3 cellular contexts compared by ENCODE assay signal in the genomic region with DNA sequence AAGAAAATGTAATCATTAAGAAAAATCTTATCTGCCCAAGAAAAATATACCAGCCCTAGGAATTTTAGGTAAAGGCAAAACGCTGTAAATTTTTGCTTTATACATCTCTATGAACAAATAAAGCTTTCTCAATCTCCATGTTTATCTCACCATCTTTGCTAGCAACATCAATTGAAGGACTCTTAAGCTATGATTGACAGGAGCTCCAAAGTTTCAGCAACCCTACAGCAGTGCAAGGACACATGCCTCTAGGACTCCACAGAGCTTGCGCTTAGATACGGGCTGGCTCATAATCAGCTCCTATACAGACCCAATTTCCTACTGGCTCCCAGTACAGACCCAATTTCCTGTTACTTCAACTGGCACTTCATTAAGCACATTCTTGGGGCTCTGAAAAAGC.
TF ChIP-seq lines count a peak whose summit lies in the region.

No MANE protein-coding gene starts in this region.

TF ChIP-seq in HepG2, 621 proteins besides CTCF, POLR2A, EP300 and RAD21 (continues in another document):
- TF ChIP-seq, protein P1, sequence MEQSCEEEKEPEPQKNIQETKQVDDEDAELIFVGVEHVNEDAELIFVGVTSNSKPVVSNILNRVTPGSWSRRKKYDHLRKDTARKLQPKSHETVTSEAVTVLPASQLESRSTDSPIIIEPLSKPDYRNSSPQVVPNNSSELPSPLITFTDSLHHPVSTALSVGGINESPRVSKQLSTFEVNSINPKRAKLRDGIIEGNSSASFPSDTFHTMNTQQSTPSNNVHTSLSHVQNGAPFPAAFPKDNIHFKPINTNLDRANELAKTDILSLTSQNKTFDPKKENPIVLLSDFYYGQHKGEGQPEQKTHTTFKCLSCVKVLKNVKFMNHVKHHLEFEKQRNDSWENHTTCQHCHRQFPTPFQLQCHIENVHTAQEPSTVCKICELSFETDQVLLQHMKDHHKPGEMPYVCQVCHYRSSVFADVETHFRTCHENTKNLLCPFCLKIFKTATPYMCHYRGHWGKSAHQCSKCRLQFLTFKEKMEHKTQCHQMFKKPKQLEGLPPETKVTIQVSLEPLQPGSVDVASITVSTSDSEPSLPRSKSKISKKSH (CRISPR knock-in tag; IDR thresholded peaks at IDR 0.05; ENCODE audit: borderline replicate concordance): no peak
- no peak for TF ChIP-seq ATF1 (CRISPR knock-in tag; IDR thresholded peaks at IDR 0.05)
- TF ChIP-seq, protein P2, sequence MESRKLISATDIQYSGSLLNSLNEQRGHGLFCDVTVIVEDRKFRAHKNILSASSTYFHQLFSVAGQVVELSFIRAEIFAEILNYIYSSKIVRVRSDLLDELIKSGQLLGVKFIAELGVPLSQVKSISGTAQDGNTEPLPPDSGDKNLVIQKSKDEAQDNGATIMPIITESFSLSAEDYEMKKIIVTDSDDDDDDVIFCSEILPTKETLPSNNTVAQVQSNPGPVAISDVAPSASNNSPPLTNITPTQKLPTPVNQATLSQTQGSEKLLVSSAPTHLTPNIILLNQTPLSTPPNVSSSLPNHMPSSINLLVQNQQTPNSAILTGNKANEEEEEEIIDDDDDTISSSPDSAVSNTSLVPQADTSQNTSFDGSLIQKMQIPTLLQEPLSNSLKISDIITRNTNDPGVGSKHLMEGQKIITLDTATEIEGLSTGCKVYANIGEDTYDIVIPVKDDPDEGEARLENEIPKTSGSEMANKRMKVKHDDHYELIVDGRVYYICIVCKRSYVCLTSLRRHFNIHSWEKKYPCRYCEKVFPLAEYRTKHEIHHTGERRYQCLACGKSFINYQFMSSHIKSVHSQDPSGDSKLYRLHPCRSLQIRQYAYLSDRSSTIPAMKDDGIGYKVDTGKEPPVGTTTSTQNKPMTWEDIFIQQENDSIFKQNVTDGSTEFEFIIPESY (CRISPR knock-in tag; IDR thresholded peaks at IDR 0.05): peak; percentile 11; the same call in 1 of the 2 replicates
- TF ChIP-seq, protein P3, sequence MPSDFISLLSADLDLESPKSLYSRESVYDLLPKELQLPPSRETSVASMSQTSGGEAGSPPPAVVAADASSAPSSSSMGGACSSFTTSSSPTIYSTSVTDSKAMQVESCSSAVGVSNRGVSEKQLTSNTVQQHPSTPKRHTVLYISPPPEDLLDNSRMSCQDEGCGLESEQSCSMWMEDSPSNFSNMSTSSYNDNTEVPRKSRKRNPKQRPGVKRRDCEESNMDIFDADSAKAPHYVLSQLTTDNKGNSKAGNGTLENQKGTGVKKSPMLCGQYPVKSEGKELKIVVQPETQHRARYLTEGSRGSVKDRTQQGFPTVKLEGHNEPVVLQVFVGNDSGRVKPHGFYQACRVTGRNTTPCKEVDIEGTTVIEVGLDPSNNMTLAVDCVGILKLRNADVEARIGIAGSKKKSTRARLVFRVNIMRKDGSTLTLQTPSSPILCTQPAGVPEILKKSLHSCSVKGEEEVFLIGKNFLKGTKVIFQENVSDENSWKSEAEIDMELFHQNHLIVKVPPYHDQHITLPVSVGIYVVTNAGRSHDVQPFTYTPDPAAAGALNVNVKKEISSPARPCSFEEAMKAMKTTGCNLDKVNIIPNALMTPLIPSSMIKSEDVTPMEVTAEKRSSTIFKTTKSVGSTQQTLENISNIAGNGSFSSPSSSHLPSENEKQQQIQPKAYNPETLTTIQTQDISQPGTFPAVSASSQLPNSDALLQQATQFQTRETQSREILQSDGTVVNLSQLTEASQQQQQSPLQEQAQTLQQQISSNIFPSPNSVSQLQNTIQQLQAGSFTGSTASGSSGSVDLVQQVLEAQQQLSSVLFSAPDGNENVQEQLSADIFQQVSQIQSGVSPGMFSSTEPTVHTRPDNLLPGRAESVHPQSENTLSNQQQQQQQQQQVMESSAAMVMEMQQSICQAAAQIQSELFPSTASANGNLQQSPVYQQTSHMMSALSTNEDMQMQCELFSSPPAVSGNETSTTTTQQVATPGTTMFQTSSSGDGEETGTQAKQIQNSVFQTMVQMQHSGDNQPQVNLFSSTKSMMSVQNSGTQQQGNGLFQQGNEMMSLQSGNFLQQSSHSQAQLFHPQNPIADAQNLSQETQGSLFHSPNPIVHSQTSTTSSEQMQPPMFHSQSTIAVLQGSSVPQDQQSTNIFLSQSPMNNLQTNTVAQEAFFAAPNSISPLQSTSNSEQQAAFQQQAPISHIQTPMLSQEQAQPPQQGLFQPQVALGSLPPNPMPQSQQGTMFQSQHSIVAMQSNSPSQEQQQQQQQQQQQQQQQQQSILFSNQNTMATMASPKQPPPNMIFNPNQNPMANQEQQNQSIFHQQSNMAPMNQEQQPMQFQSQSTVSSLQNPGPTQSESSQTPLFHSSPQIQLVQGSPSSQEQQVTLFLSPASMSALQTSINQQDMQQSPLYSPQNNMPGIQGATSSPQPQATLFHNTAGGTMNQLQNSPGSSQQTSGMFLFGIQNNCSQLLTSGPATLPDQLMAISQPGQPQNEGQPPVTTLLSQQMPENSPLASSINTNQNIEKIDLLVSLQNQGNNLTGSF (CRISPR knock-in tag; IDR thresholded peaks at IDR 0.05): no peak

TF ChIP-seq in HEK293T, 16 proteins besides CTCF, POLR2A, EP300 and RAD21:
- TF ChIP-seq, protein P4, sequence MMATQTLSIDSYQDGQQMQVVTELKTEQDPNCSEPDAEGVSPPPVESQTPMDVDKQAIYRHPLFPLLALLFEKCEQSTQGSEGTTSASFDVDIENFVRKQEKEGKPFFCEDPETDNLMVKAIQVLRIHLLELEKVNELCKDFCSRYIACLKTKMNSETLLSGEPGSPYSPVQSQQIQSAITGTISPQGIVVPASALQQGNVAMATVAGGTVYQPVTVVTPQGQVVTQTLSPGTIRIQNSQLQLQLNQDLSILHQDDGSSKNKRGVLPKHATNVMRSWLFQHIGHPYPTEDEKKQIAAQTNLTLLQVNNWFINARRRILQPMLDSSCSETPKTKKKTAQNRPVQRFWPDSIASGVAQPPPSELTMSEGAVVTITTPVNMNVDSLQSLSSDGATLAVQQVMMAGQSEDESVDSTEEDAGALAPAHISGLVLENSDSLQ (IDR thresholded peaks at IDR 0.05): peak; percentile 52
- TF ChIP-seq FOXM1 (IDR thresholded peaks at IDR 0.05; ENCODE audit: borderline replicate concordance) (no peak), FOXK2 (IDR thresholded peaks at IDR 0.05) (no peak), NFRKB (IDR thresholded peaks at IDR 0.05) (no peak), BHLHE40 (IDR thresholded peaks at IDR 0.05; ENCODE audit: borderline replicate concordance) (no peak), CTBP1 (IDR thresholded peaks at IDR 0.05; ENCODE audit: borderline replicate concordance) (no peak), L3MBTL2 (conservative IDR thresholded peaks at IDR 0.05) (no peak), LEF1 (IDR thresholded peaks at IDR 0.05; ENCODE audit: borderline replicate concordance) (no peak)

TF ChIP-seq in GM12878, 131 proteins besides CTCF, POLR2A, EP300 and RAD21:
- TF ChIP-seq MTA2 (IDR thresholded peaks at IDR 0.05; ENCODE audit: low read depth): no peak
- TF ChIP-seq JUND (IDR thresholded peaks at IDR 0.05; ENCODE audit: low read depth, low read length): no peak
- TF ChIP-seq ZNF217 (IDR thresholded peaks at IDR 0.05): no peak
- TF ChIP-seq, protein P5, sequence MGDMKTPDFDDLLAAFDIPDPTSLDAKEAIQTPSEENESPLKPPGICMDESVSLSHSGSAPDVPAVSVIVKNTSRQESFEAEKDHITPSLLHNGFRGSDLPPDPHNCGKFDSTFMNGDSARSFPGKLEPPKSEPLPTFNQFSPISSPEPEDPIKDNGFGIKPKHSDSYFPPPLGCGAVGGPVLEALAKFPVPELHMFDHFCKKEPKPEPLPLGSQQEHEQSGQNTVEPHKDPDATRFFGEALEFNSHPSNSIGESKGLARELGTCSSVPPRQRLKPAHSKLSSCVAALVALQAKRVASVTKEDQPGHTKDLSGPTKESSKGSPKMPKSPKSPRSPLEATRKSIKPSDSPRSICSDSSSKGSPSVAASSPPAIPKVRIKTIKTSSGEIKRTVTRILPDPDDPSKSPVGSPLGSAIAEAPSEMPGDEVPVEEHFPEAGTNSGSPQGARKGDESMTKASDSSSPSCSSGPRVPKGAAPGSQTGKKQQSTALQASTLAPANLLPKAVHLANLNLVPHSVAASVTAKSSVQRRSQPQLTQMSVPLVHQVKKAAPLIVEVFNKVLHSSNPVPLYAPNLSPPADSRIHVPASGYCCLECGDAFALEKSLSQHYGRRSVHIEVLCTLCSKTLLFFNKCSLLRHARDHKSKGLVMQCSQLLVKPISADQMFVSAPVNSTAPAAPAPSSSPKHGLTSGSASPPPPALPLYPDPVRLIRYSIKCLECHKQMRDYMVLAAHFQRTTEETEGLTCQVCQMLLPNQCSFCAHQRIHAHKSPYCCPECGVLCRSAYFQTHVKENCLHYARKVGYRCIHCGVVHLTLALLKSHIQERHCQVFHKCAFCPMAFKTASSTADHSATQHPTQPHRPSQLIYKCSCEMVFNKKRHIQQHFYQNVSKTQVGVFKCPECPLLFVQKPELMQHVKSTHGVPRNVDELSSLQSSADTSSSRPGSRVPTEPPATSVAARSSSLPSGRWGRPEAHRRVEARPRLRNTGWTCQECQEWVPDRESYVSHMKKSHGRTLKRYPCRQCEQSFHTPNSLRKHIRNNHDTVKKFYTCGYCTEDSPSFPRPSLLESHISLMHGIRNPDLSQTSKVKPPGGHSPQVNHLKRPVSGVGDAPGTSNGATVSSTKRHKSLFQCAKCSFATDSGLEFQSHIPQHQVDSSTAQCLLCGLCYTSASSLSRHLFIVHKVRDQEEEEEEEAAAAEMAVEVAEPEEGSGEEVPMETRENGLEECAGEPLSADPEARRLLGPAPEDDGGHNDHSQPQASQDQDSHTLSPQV (IDR thresholded peaks at IDR 0.05): no peak
- no peak for TF ChIP-seq ZNF622 (IDR thresholded peaks at IDR 0.05)
- no peak for TF ChIP-seq ZBED1 (IDR thresholded peaks at IDR 0.05; ENCODE audit: borderline replicate concordance)
- TF ChIP-seq POLR2AphosphoS2 (IDR thresholded peaks at IDR 0.05; ENCODE audit: low read depth, low read length): no peak
- TF ChIP-seq, protein P6, sequence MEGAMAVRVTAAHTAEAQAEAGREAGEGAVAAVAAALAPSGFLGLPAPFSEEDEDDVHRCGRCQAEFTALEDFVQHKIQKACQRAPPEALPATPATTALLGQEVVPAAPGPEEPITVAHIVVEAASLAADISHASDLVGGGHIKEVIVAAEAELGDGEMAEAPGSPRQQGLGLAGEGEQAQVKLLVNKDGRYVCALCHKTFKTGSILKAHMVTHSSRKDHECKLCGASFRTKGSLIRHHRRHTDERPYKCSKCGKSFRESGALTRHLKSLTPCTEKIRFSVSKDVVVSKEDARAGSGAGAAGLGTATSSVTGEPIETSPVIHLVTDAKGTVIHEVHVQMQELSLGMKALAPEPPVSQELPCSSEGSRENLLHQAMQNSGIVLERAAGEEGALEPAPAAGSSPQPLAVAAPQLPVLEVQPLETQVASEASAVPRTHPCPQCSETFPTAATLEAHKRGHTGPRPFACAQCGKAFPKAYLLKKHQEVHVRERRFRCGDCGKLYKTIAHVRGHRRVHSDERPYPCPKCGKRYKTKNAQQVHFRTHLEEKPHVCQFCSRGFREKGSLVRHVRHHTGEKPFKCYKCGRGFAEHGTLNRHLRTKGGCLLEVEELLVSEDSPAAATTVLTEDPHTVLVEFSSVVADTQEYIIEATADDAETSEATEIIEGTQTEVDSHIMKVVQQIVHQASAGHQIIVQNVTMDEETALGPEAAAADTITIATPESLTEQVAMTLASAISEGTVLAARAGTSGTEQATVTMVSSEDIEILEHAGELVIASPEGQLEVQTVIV (IDR thresholded peaks at IDR 0.05; ENCODE audit: borderline replicate concordance, partially characterized antibody): no peak
- TF ChIP-seq CEBPB (IDR thresholded peaks at IDR 0.05; ENCODE audit: borderline replicate concordance in 1 of 2, low read depth in 2 of 2, low read length in 2 of 2): no peak
- TF ChIP-seq, protein P2 (IDR thresholded peaks at IDR 0.05): no peak
- no peak for TF ChIP-seq SIN3A (IDR thresholded peaks at IDR 0.05; ENCODE audit: low read depth, low read length)
- TF ChIP-seq, protein P7, sequence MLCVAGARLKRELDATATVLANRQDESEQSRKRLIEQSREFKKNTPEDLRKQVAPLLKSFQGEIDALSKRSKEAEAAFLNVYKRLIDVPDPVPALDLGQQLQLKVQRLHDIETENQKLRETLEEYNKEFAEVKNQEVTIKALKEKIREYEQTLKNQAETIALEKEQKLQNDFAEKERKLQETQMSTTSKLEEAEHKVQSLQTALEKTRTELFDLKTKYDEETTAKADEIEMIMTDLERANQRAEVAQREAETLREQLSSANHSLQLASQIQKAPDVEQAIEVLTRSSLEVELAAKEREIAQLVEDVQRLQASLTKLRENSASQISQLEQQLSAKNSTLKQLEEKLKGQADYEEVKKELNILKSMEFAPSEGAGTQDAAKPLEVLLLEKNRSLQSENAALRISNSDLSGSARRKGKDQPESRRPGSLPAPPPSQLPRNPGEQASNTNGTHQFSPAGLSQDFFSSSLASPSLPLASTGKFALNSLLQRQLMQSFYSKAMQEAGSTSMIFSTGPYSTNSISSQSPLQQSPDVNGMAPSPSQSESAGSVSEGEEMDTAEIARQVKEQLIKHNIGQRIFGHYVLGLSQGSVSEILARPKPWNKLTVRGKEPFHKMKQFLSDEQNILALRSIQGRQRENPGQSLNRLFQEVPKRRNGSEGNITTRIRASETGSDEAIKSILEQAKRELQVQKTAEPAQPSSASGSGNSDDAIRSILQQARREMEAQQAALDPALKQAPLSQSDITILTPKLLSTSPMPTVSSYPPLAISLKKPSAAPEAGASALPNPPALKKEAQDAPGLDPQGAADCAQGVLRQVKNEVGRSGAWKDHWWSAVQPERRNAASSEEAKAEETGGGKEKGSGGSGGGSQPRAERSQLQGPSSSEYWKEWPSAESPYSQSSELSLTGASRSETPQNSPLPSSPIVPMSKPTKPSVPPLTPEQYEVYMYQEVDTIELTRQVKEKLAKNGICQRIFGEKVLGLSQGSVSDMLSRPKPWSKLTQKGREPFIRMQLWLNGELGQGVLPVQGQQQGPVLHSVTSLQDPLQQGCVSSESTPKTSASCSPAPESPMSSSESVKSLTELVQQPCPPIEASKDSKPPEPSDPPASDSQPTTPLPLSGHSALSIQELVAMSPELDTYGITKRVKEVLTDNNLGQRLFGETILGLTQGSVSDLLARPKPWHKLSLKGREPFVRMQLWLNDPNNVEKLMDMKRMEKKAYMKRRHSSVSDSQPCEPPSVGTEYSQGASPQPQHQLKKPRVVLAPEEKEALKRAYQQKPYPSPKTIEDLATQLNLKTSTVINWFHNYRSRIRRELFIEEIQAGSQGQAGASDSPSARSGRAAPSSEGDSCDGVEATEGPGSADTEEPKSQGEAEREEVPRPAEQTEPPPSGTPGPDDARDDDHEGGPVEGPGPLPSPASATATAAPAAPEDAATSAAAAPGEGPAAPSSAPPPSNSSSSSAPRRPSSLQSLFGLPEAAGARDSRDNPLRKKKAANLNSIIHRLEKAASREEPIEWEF (IDR thresholded peaks at IDR 0.05; ENCODE audit: insufficient replicate concordance, low read depth, low read length): no peak
- TF ChIP-seq POU2F2 (IDR thresholded peaks at IDR 0.05; ENCODE audit: borderline replicate concordance, low read depth, low read length): no peak
- no peak for TF ChIP-seq STAT1 (conservative IDR thresholded peaks at IDR 0.05)
- no peak for TF ChIP-seq NR2C1 (IDR thresholded peaks at IDR 0.05)
- TF ChIP-seq RBBP5 (conservative IDR thresholded peaks at IDR 0.05): no peak
- no peak for TF ChIP-seq JUNB (IDR thresholded peaks at IDR 0.05)
